Comparison of ENCODE assay signal across 15 cellular contexts in genomic region chr13:104779311-104779710, GRCh38.
A peak's percentile ranks its signal among the peaks of the same experiment; 100 is the strongest.
DNase-seq lines count a peak whose midpoint lies in the region; ATAC-seq and TF ChIP-seq lines count a peak whose summit lies in the region.
"Had no signal": no experiment of that assay in that cellular context is flagged by ENCODE, and none has a peak within 500 bp of the region (broad histone marks: within the 10 kb centered on the region; RNA-seq: fewer than 3 reads in every experiment).

No MANE protein-coding gene starts in this region.

- ATAC-seq in WTC11 = peak; percentile 94
- no peak for ATAC-seq in GM18519 (IDR thresholded peaks at IDR 0.05; ENCODE audit: low FRiP score, unreplicated experiment)
- no peak for ATAC-seq in activated naive CD8-positive, alpha-beta T cell treated with anti-CD3 and anti-CD28 coated beads, Interleukin-2, amount 50 U/mL, for 24 hours
- ATAC-seq: HCT116, HepG2 had no signal

- TF ChIP-seq CTCF in WTC11 (IDR thresholded peaks at IDR 0.05) (no peak), mesothelial cell of epicardium (IDR thresholded peaks at IDR 0.05; ENCODE audit: unreplicated experiment) (no peak)

- H3K4me1 Mint-ChIP-seq in WTC11 (peaks cover 33% of the 10 kb centered on the region), mesothelial cell of epicardium (peaks cover 13% of the 10 kb centered on the region)
- no peaks in the 10 kb centered on the region for H3K4me1 Mint-ChIP-seq in activated naive CD8-positive, alpha-beta T cell treated with anti-CD3 and anti-CD28 coated beads, Interleukin-2, amount 50 U/mL, for 24 hours

- DNase-seq in NCI-H748 (lab: John Stamatoyannopoulos, UW; ENCODE audit: unreplicated experiment) (peak; percentile 26), NCI-H748 treated with DMSO at 0.1 percent for 48 hours (lab: John Stamatoyannopoulos, UW) (no peak), WTC11 (ENCODE audit: low spot score) (peak; percentile 22), fibroblast of the conjunctiva (ENCODE audit: low read depth) (peak; percentile 63), smooth muscle cell of the brain vasculature (ENCODE audit: low read depth, low spot score) (peak; percentile 44), mesothelial cell of epicardium (ENCODE audit: low spot score in 2 of 2, unreplicated experiment in 2 of 2) (no peak)
- DNase-seq in activated naive CD8-positive, alpha-beta T cell treated with anti-CD3 and anti-CD28 coated beads, Interleukin-2, amount 50 U/mL, for 24 hours = no peak
- DNase-seq: activated naive CD4-positive, alpha-beta T cell treated with Interleukin-2 at 50 U/mL for 16 hours; dorsolateral prefrontal cortex; head of caudate nucleus; NCI-H187; ovary had no signal

- H3K27ac Mint-ChIP-seq in WTC11 = 0 out of 2 replicates have a peak overlapping the region, but pooled peaks have one; percentile 45
- no peak overlapping the region for H3K27ac Mint-ChIP-seq in mesothelial cell of epicardium
- no peak overlapping the region for H3K27ac Mint-ChIP-seq in activated naive CD8-positive, alpha-beta T cell treated with anti-CD3 and anti-CD28 coated beads, Interleukin-2, amount 50 U/mL, for 24 hours

- H3K36me3 Mint-ChIP-seq in WTC11 (peaks cover 14% of the 10 kb centered on the region), mesothelial cell of epicardium (peaks cover 8% of the 10 kb centered on the region)
- no peaks in the 10 kb centered on the region for H3K36me3 Mint-ChIP-seq in activated naive CD8-positive, alpha-beta T cell treated with anti-CD3 and anti-CD28 coated beads, Interleukin-2, amount 50 U/mL, for 24 hours (ENCODE audit: low read depth)

- H3K27me3 Mint-ChIP-seq in WTC11 (ENCODE audit: low read depth) (no peaks in the 10 kb centered on the region), mesothelial cell of epicardium (ENCODE audit: low read depth) (no peaks in the 10 kb centered on the region)
- no peaks in the 10 kb centered on the region for H3K27me3 Mint-ChIP-seq in activated naive CD8-positive, alpha-beta T cell treated with anti-CD3 and anti-CD28 coated beads, Interleukin-2, amount 50 U/mL, for 24 hours

- CTCF ChIA-PET in WTC11 (lab: Charles Lee) = interaction anchor here (0.5 to 0.6 kb wide), 2 partner anchors 17 to 124 kb away, joined by 4 to 6 read pairs; no protein-coding TSS in a partner anchor

- peaks cover 32% of the 10 kb centered on the region for H3K9me3 Mint-ChIP-seq in WTC11
- H3K9me3 Mint-ChIP-seq in mesothelial cell of epicardium = peaks cover 11% of the 10 kb centered on the region
- H3K9me3 Mint-ChIP-seq in activated naive CD8-positive, alpha-beta T cell treated with anti-CD3 and anti-CD28 coated beads, Interleukin-2, amount 50 U/mL, for 24 hours = no peaks in the 10 kb centered on the region

- no peak overlapping the region for H3K4me3 Mint-ChIP-seq in WTC11
- H3K4me3 Mint-ChIP-seq in mesothelial cell of epicardium = no peak overlapping the region
- H3K4me3 Mint-ChIP-seq in activated naive CD8-positive, alpha-beta T cell treated with anti-CD3 and anti-CD28 coated beads, Interleukin-2, amount 50 U/mL, for 24 hours = no peak overlapping the region

- POLR2A ChIA-PET in WTC11 (lab: Charles Lee) = interaction anchor here (0.6 kb wide), 1 partner anchor 9 kb away, joined by 6 read pairs; no protein-coding TSS in a partner anchor

TF ChIP-seq in WTC11, 78 proteins besides CTCF, POLR2A, EP300 and RAD21 (continues in another document):
- TF ChIP-seq, protein P1, sequence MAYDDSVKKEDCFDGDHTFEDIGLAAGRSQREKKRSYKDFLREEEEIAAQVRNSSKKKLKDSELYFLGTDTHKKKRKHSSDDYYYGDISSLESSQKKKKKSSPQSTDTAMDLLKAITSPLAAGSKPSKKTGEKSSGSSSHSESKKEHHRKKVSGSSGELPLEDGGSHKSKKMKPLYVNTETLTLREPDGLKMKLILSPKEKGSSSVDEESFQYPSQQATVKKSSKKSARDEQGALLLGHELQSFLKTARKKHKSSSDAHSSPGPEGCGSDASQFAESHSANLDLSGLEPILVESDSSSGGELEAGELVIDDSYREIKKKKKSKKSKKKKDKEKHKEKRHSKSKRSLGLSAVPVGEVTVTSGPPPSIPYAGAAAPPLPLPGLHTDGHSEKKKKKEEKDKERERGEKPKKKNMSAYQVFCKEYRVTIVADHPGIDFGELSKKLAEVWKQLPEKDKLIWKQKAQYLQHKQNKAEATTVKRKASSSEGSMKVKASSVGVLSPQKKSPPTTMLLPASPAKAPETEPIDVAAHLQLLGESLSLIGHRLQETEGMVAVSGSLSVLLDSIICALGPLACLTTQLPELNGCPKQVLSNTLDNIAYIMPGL (CRISPR knock-in tag; IDR thresholded peaks at IDR 0.05) = no peak
- TF ChIP-seq GTF2I (CRISPR knock-in tag; conservative IDR thresholded peaks at IDR 0.05) = no peak
- no peak for TF ChIP-seq ESRRA (CRISPR knock-in tag; IDR thresholded peaks at IDR 0.05; ENCODE audit: borderline replicate concordance)
- no peak for TF ChIP-seq ZNF396 (CRISPR knock-in tag; IDR thresholded peaks at IDR 0.05; ENCODE audit: borderline replicate concordance)
- no peak for TF ChIP-seq ZNF532 (CRISPR knock-in tag; IDR thresholded peaks at IDR 0.05; ENCODE audit: borderline replicate concordance)
- TF ChIP-seq CREB1 (CRISPR knock-in tag; IDR thresholded peaks at IDR 0.05) = no peak
- TF ChIP-seq, protein P2, sequence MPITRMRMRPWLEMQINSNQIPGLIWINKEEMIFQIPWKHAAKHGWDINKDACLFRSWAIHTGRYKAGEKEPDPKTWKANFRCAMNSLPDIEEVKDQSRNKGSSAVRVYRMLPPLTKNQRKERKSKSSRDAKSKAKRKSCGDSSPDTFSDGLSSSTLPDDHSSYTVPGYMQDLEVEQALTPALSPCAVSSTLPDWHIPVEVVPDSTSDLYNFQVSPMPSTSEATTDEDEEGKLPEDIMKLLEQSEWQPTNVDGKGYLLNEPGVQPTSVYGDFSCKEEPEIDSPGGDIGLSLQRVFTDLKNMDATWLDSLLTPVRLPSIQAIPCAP (CRISPR knock-in tag; IDR thresholded peaks at IDR 0.05) = no peak
- no peak for TF ChIP-seq OVOL2 (CRISPR knock-in tag; IDR thresholded peaks at IDR 0.05; ENCODE audit: borderline replicate concordance)
- no peak for TF ChIP-seq FOXP4 (CRISPR knock-in tag; IDR thresholded peaks at IDR 0.05)
- no peak for TF ChIP-seq TEAD4 (CRISPR knock-in tag; IDR thresholded peaks at IDR 0.05)
- TF ChIP-seq ZMAT4 (CRISPR knock-in tag; IDR thresholded peaks at IDR 0.05) = no peak
- TF ChIP-seq SOX15 (CRISPR knock-in tag; IDR thresholded peaks at IDR 0.05) = no peak
- no peak for TF ChIP-seq ELF4 (CRISPR knock-in tag; IDR thresholded peaks at IDR 0.05; ENCODE audit: low read depth)

Comparison
In these comparisons a context has a peak if more than half of its experiments do, and no peak if none do; other contexts are left out.
1. DNase-seq: peak in NCI-H748 (single experiment), WTC11 (single experiment), fibroblast of the conjunctiva (single experiment) and smooth muscle cell of the brain vasculature (single experiment); none in NCI-H748 treated with DMSO at 0.1 percent for 48 hours (single experiment), mesothelial cell of epicardium (0 of 2) and activated naive CD8-positive, alpha-beta T cell treated with anti-CD3 and anti-CD28 coated beads, Interleukin-2, amount 50 U/mL, for 24 hours (single experiment).